9 cellular contexts compared by ENCODE assay signal in genomic region chr2:110115291-110116032, GRCh38.
DNase-seq lines count a peak whose midpoint lies in the region; ATAC-seq lines count a peak whose summit lies in the region.
"Had no signal": no experiment of that assay in that cellular context is flagged by ENCODE, and none has a peak within 500 bp of the region (broad histone marks: within the 10 kb centered on the region; RNA-seq: fewer than 3 reads in every experiment).

MALL (minus strand) TSS chr2:110115822; CDS start chr2:110115792, 30 bp downstream.

- DNase-seq in astrocyte of the hippocampus (ENCODE audit: low read depth, low spot score) (peak; percentile 53), iPS-NIHi11 (ENCODE audit: low spot score) (peak; percentile 75), NCI-H82 (lab: John Stamatoyannopoulos, UW) (no peak), NOMO-1 treated with DMSO at 0.1 percent for 48 hours (lab: John Stamatoyannopoulos, UW; ENCODE audit: unreplicated experiment) (no peak), NCI-H187 treated with DMSO at 0.1 percent for 48 hours (lab: John Stamatoyannopoulos, UW) (no peak), SKM-1 (lab: John Stamatoyannopoulos, UW; ENCODE audit: unreplicated experiment) (no peak)
- no peak for DNase-seq in stimulated activated effector memory CD8-positive, alpha-beta T cell treated with anti-CD3 and anti-CD28 coated beads, Interleukin-12 subunit alpha, Interleukin-12 subunit beta, amount 100 ng/mL, for 72 hours (ENCODE audit: low spot score in 2 of 2)

- ATAC-seq in stimulated activated effector memory CD8-positive, alpha-beta T cell treated with anti-CD3 and anti-CD28 coated beads, Interleukin-12 subunit alpha, Interleukin-12 subunit beta, amount 100 ng/mL, for 72 hours = peak; percentile 33

- no peaks in the 10 kb centered on the region for H3K36me3 ChIP-seq in HUES48 (ENCODE audit: control insufficient read depth, insufficient read depth, low read length)
- H3K36me3 ChIP-seq: cardiac muscle cell had no signal

- H3K9ac ChIP-seq in HUES48 (ENCODE audit: low read depth, low read length) = no peak within 1 kb of the TSS

- no peaks in the 10 kb centered on the region for H3K9me3 ChIP-seq in HUES48 (ENCODE audit: control insufficient read depth, insufficient read depth, low read length)

- H3K4me3 Mint-ChIP-seq in stimulated activated effector memory CD8-positive, alpha-beta T cell treated with anti-CD3 and anti-CD28 coated beads, Interleukin-12 subunit alpha, Interleukin-12 subunit beta, amount 100 ng/mL, for 72 hours = no peak within 1 kb of the TSS

- H3K27ac Mint-ChIP-seq in stimulated activated effector memory CD8-positive, alpha-beta T cell treated with anti-CD3 and anti-CD28 coated beads, Interleukin-12 subunit alpha, Interleukin-12 subunit beta, amount 100 ng/mL, for 72 hours = no peak within 1 kb of the TSS

- H3K9me3 Mint-ChIP-seq in stimulated activated effector memory CD8-positive, alpha-beta T cell treated with anti-CD3 and anti-CD28 coated beads, Interleukin-12 subunit alpha, Interleukin-12 subunit beta, amount 100 ng/mL, for 72 hours = peaks cover 2% of the 10 kb centered on the region

- peaks cover 49% of the 10 kb centered on the region for H3K27me3 ChIP-seq in HUES48 (ENCODE audit: control insufficient read depth, insufficient read depth, low read length)

- H3K4me3 ChIP-seq in HUES48 (ENCODE audit: low read depth, low read length) = peak within 1 kb of the TSS; percentile 65
- H3K4me3 ChIP-seq: cardiac muscle cell had no signal

- H3K4me1 ChIP-seq in HUES48 (ENCODE audit: control insufficient read depth, insufficient read depth, low read length) = peaks cover 3% of the 10 kb centered on the region; the same call in 1 of the 2 replicates

- H3K36me3 Mint-ChIP-seq in stimulated activated effector memory CD8-positive, alpha-beta T cell treated with anti-CD3 and anti-CD28 coated beads, Interleukin-12 subunit alpha, Interleukin-12 subunit beta, amount 100 ng/mL, for 72 hours = no peaks in the 10 kb centered on the region

- H3K27ac ChIP-seq in HUES48 (ENCODE audit: low read depth, low read length) = no peak within 1 kb of the TSS
- H3K27ac ChIP-seq: cardiac muscle cell had no signal

- no peaks in the 10 kb centered on the region for H3K4me1 Mint-ChIP-seq in stimulated activated effector memory CD8-positive, alpha-beta T cell treated with anti-CD3 and anti-CD28 coated beads, Interleukin-12 subunit alpha, Interleukin-12 subunit beta, amount 100 ng/mL, for 72 hours

Comparison
In these comparisons a context has a peak if more than half of its experiments do, and no peak if none do; other contexts are left out.
1. DNase-seq: peak in astrocyte of the hippocampus (single experiment) and iPS-NIHi11 (single experiment); none in stimulated activated effector memory CD8-positive, alpha-beta T cell treated with anti-CD3 and anti-CD28 coated beads, Interleukin-12 subunit alpha, Interleukin-12 subunit beta, amount 100 ng/mL, for 72 hours (0 of 2), NCI-H82 (single experiment), NOMO-1 treated with DMSO at 0.1 percent for 48 hours (single experiment), NCI-H187 treated with DMSO at 0.1 percent for 48 hours (single experiment) and SKM-1 (single experiment).